In the genomic region with DNA sequence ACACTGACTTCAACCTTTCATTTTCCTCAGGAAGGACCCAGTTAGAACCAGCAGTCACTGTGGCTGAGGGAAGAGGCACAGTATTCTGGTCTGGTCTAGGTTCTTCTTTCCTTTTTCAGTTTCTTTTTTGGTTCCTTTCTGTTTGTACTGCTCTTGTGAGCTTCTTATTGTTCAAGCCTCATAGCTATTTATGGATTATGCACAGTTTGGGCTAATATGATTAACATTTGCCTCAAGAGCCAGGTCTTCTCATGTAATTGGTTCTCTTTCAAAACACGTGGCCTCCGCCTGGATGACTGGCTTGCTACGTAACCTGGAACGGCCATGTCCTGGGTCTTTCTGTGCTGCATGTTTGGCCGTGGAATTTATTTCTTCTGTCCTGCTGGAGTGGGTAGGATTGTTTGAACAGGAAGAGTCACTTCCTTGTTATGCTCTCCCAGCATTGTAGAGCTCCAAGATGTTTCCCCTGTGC, we compare ENCODE assay signal across 8 cellular contexts. TPM values are rescaled to one million over a fixed set of nuclear protein-coding genes. Genes with fewer than 3 reads are reported as not detected.
A peak's percentile ranks its signal among the peaks of the same experiment; 100 is the strongest.
DNase-seq lines count a peak whose midpoint lies in the region; ATAC-seq and TF ChIP-seq lines count a peak whose summit lies in the region.

No MANE protein-coding gene starts in this region.

- H3K4me1 ChIP-seq in thyroid gland, result peaks cover 16 to 36% of the 10 kb centered on the region in 2 donors

- no peaks in the 10 kb centered on the region for H3K27me3 ChIP-seq in thyroid gland
- H3K27me3 ChIP-seq in H7 (ENCODE audit: control insufficient read depth, insufficient read depth, low read length), result no peaks in the 10 kb centered on the region

- ATAC-seq in HG02943 (IDR thresholded peaks at IDR 0.05; ENCODE audit: low read depth, unreplicated experiment), result peak; percentile 98

- WGBS in thyroid gland, 2 donors, result 28 to 36% methylated on average over 5 of the region's 5 CpGs

- peak overlapping the region in 1 of 3 donors; percentile 6 for H3K4me3 ChIP-seq in thyroid gland (replicated peaks in 1 of 3)
- no peak overlapping the region for H3K4me3 ChIP-seq in H7 (ENCODE audit: insufficient read depth, low read depth, low read length)

- no peak for TF ChIP-seq CTCF in thyroid gland (IDR thresholded peaks at IDR 0.05)

- H3K36me3 ChIP-seq in thyroid gland, result no peaks in the 10 kb centered on the region
- no peaks in the 10 kb centered on the region for H3K36me3 ChIP-seq in H7 (replicated peaks; ENCODE audit: control insufficient read depth, insufficient read depth, low read length)

- intact Hi-C loops in thyroid gland (cut with DNase I), result no loop called here

- no peaks in the 10 kb centered on the region for H3K9me3 ChIP-seq in thyroid gland

- TF ChIP-seq POLR2A in thyroid gland (IDR thresholded peaks at IDR 0.05), result peak in 1 of 2 donors; percentile 41

- H3K27ac ChIP-seq in thyroid gland, result peak overlapping the region; percentile 42 to 76 (median 73)

- DNase-seq in NCI-H2029 (lab: John Stamatoyannopoulos, UW) (peak; percentile 5), NCI-H2029 treated with DMSO at 0.1 percent for 48 hours (lab: John Stamatoyannopoulos, UW) (no peak), SK-N-DZ (ENCODE audit: low spot score) (peak; percentile 67), hippocampal formation (lab: John Stamatoyannopoulos, UW) (peak; percentile 4 to 16), thyroid gland (peak; percentile 50 to 60), H7 (no peak)
- DNase-seq in activated CD8-positive, alpha-beta memory T cell treated with anti-CD3 and anti-CD28 coated beads, Interleukin-2, amount 50 U/mL, for 4 hours, result no peak

RNA-seq across cellular contexts. Expression of a gene that starts 43.3 kb away (rescaled TPM):
- 22.3 and 26.5 TPM in 2 replicates for polyA plus RNA-seq in SK-N-DZ (2014; cell fraction: cytosol; rRNA removed)
- polyA plus RNA-seq in SK-N-DZ (2014; cell fraction: nucleus; rRNA removed), result 16.4 and 27.2 TPM in 2 replicates
- 100 to 1,000 TPM; 116 to 171 (median 152) TPM for total RNA-seq in thyroid gland
- 9.4 and 14.4 TPM in 2 replicates for total RNA-seq in H7 (2014; rRNA removed; shearing (Covaris generic))

Comparison
In these comparisons a context has a peak if more than half of its experiments do, and no peak if none do; other contexts are left out.
1. DNase-seq: peak in NCI-H2029 (single experiment), SK-N-DZ (single experiment), hippocampal formation (2 of 2) and thyroid gland (2 of 2); none in NCI-H2029 treated with DMSO at 0.1 percent for 48 hours (single experiment), activated CD8-positive, alpha-beta memory T cell treated with anti-CD3 and anti-CD28 coated beads, Interleukin-2, amount 50 U/mL, for 4 hours (single experiment) and H7 (single experiment).